Comparison of ENCODE assay signal across 1 cellular context in genomic region chr15:64651573-64652260, GRCh38.
TF ChIP-seq lines count a peak whose summit lies in the region.

No MANE protein-coding gene starts in this region.

TF ChIP-seq in HepG2, 621 proteins besides CTCF, POLR2A, EP300 and RAD21 (continued from another document and continues in another):
- TF ChIP-seq ARID5B (CRISPR knock-in tag; IDR thresholded peaks at IDR 0.05) (peak; percentile 86), ZSCAN30 (CRISPR knock-in tag; IDR thresholded peaks at IDR 0.05) (no peak), NKX3-1 (CRISPR knock-in tag; IDR thresholded peaks at IDR 0.05) (no peak), MATR3 (CRISPR knock-in tag; IDR thresholded peaks at IDR 0.05) (no peak), ZNF530 (CRISPR knock-in tag; IDR thresholded peaks at IDR 0.05; ENCODE audit: low read depth) (no peak), ZNF24 (IDR thresholded peaks at IDR 0.05) (no peak), ZNF224 (CRISPR knock-in tag; IDR thresholded peaks at IDR 0.05) (no peak), MYNN (CRISPR knock-in tag; IDR thresholded peaks at IDR 0.05; ENCODE audit: low read depth) (no peak), SSRP1 (CRISPR knock-in tag; IDR thresholded peaks at IDR 0.05) (peak; percentile 40; the same call in 1 of the 2 replicates), U2AF2 (IDR thresholded peaks at IDR 0.05; ENCODE audit: low read depth, low read length) (no peak), ZNF615 (CRISPR knock-in tag; IDR thresholded peaks at IDR 0.05; ENCODE audit: borderline replicate concordance) (no peak), TP53 (CRISPR knock-in tag; conservative IDR thresholded peaks at IDR 0.05) (no peak), HNF4G (IDR thresholded peaks at IDR 0.05; ENCODE audit: borderline replicate concordance, low read depth, low read length) (no peak), HNF4G (CRISPR knock-in tag; IDR thresholded peaks at IDR 0.05; ENCODE audit: borderline replicate concordance, low read depth) (no peak), USF2 (IDR thresholded peaks at IDR 0.05; ENCODE audit: low read depth, low read length) (no peak), USF2 (CRISPR knock-in tag; IDR thresholded peaks at IDR 0.05; ENCODE audit: borderline replicate concordance) (no peak), ZNF513 (CRISPR knock-in tag; conservative IDR thresholded peaks at IDR 0.05) (no peak), PRPF4 (IDR thresholded peaks at IDR 0.05; ENCODE audit: low read depth, low read length, poor library complexity, severe bottlenecking) (no peak), NCOA1 (CRISPR knock-in tag; IDR thresholded peaks at IDR 0.05) (no peak), ZFY (CRISPR knock-in tag; IDR thresholded peaks at IDR 0.05) (no peak), PCBP1 (IDR thresholded peaks at IDR 0.05; ENCODE audit: borderline replicate concordance, low read depth, low read length) (no peak), MIXL1 (CRISPR knock-in tag; IDR thresholded peaks at IDR 0.05) (peak; percentile 70; the same call in 1 of the 2 replicates), RARA (CRISPR knock-in tag; IDR thresholded peaks at IDR 0.05) (peak; percentile 85), JUN (CRISPR knock-in tag; IDR thresholded peaks at IDR 0.05) (peak; percentile 80; the same call in 1 of the 2 replicates), MXI1 (IDR thresholded peaks at IDR 0.05; ENCODE audit: borderline replicate concordance, low read depth, low read length) (peak; percentile 86; the same call in 1 of the 3 replicates), ZNF484 (CRISPR knock-in tag; IDR thresholded peaks at IDR 0.05; ENCODE audit: borderline replicate concordance, low read depth) (no peak), IRF2 (CRISPR knock-in tag; IDR thresholded peaks at IDR 0.05) (peak; percentile 65; the same call in 1 of the 2 replicates), CHD2 (IDR thresholded peaks at IDR 0.05; ENCODE audit: low read depth, low read length) (no peak), TFE3 (CRISPR knock-in tag; IDR thresholded peaks at IDR 0.05) (peak; percentile 30; the same call in 1 of the 2 replicates), ZNF407 (CRISPR knock-in tag; IDR thresholded peaks at IDR 0.05; ENCODE audit: not compliant biosample characterization) (no peak), ATF1 (CRISPR knock-in tag; IDR thresholded peaks at IDR 0.05) (no peak), ZBTB34 (CRISPR knock-in tag; IDR thresholded peaks at IDR 0.05) (no peak), YEATS4 (CRISPR knock-in tag; IDR thresholded peaks at IDR 0.05; ENCODE audit: borderline replicate concordance) (no peak), SPEN (CRISPR knock-in tag; IDR thresholded peaks at IDR 0.05; ENCODE audit: low read depth) (peak; percentile 43; the same call in 1 of the 2 replicates), ZNF780A (CRISPR knock-in tag; IDR thresholded peaks at IDR 0.05) (no peak), LRRFIP1 (CRISPR knock-in tag; conservative IDR thresholded peaks at IDR 0.05) (no peak), ZNF598 (CRISPR knock-in tag; IDR thresholded peaks at IDR 0.05; ENCODE audit: borderline replicate concordance) (no peak), NONO (IDR thresholded peaks at IDR 0.05) (no peak), NONO (CRISPR knock-in tag; conservative IDR thresholded peaks at IDR 0.05) (no peak), HOXA5 (CRISPR knock-in tag; IDR thresholded peaks at IDR 0.05) (no peak), ZNF431 (CRISPR knock-in tag; IDR thresholded peaks at IDR 0.05; ENCODE audit: borderline replicate concordance, low read depth) (no peak), GTF3A (CRISPR knock-in tag; conservative IDR thresholded peaks at IDR 0.05) (no peak), HES4 (CRISPR knock-in tag; IDR thresholded peaks at IDR 0.05; ENCODE audit: borderline replicate concordance) (no peak), SKI (IDR thresholded peaks at IDR 0.05; ENCODE audit: partially characterized antibody) (peak; percentile 21), ZBTB42 (CRISPR knock-in tag; IDR thresholded peaks at IDR 0.05) (no peak)
